Comparison of ENCODE assay signal across 23 cellular contexts in genomic region chr5:107563957-107564544, GRCh38.
A peak's percentile ranks its signal among the peaks of the same experiment; 100 is the strongest.
DNase-seq lines count a peak whose midpoint lies in the region; ATAC-seq lines count a peak whose summit lies in the region.
"Had no signal": no experiment of that assay in that cellular context is flagged by ENCODE, and none has a peak within 500 bp of the region (broad histone marks: within the 10 kb centered on the region; RNA-seq: fewer than 3 reads in every experiment).

No MANE protein-coding gene starts in this region.

- no peak overlapping the region for H3K4me2 ChIP-seq in trophoblast cell (ENCODE audit: low read length)
- H3K4me2 ChIP-seq: BLaER1, hepatocyte had no signal

- no peak overlapping the region for H2AK5ac ChIP-seq in trophoblast cell (ENCODE audit: low read length)

- peaks cover 3% of the 10 kb centered on the region for H3K79me1 ChIP-seq in trophoblast cell (ENCODE audit: low read length)

- no peak overlapping the region for H3K27ac ChIP-seq in trophoblast cell (ENCODE audit: low read depth, low read length)
- H3K27ac ChIP-seq: BLaER1, foreskin keratinocyte, hepatocyte, left ventricle myocardium inferior, right lobe of liver, SJSA1 had no signal

- no peak overlapping the region for H3K9ac ChIP-seq in trophoblast cell (ENCODE audit: low read length)
- H3K9ac ChIP-seq: BLaER1 had no signal

- H2BK12ac ChIP-seq in trophoblast cell (ENCODE audit: low read length): no peak overlapping the region

- H3K4me1 ChIP-seq in trophoblast cell (ENCODE audit: control insufficient read depth in 1 of 2, insufficient read depth in 2 of 2, low read length in 2 of 2): peaks cover 5% of the 10 kb centered on the region in 2 experiments
- H3K4me1 ChIP-seq: right lobe of liver had no signal

- H3K9me3 ChIP-seq in trophoblast cell (ENCODE audit: insufficient read depth, low read depth, low read length): no peaks in the 10 kb centered on the region
- H3K9me3 ChIP-seq: BLaER1, left ventricle myocardium inferior, MG63, right lobe of liver, SJSA1 had no signal

- no peaks in the 10 kb centered on the region for H3K36me3 ChIP-seq in trophoblast cell (ENCODE audit: control insufficient read depth in 1 of 2, insufficient read depth in 2 of 2, low read length in 2 of 2)
- H3K36me3 ChIP-seq: BLaER1, left ventricle myocardium inferior, MG63, right lobe of liver, SJSA1 had no signal

- H2BK5ac ChIP-seq in trophoblast cell (ENCODE audit: low read depth, low read length, poor library complexity): no peak overlapping the region

- H4K8ac ChIP-seq in trophoblast cell (ENCODE audit: low read depth, low read length): no peak overlapping the region

- no peaks in the 10 kb centered on the region for H3K27me3 ChIP-seq in trophoblast cell (ENCODE audit: insufficient read depth, low read length)
- H3K27me3 ChIP-seq: BLaER1, foreskin keratinocyte, hepatocyte, MG63, right lobe of liver, SJSA1 had no signal

- no peak overlapping the region for H3K4ac ChIP-seq in trophoblast cell (ENCODE audit: low read depth, low read length)

- in situ Hi-C loops in KBM-7 (cut with MboI; ENCODE audit: low pct_unique_long_range_greater_than_20kb, low sequenced_read_pairs): no loop called here

- no peak overlapping the region for H2BK120ac ChIP-seq in trophoblast cell (ENCODE audit: insufficient read depth, low read length, poor library complexity)

- H3K4me3 ChIP-seq in trophoblast cell (ENCODE audit: low read depth, low read length): no peak overlapping the region
- H3K4me3 ChIP-seq: BLaER1, hepatocyte, left ventricle myocardium inferior, right lobe of liver, SJSA1 had no signal

- WGBS in trophoblast cell (ENCODE audit: extremely low coverage, insufficient coverage, insufficient read length): no CpG with 5 or more reads among the region's 3 CpGs

- ATAC-seq in HG03442 (IDR thresholded peaks at IDR 0.05; ENCODE audit: unreplicated experiment): no peak
- ATAC-seq: activated CD8-positive, alpha-beta T cell treated with anti-CD3 and anti-CD28 coated beads for 36 hours; foreskin keratinocyte; PC-3; right lobe of liver had no signal

- H3K79me2 ChIP-seq in trophoblast cell (ENCODE audit: control insufficient read depth, insufficient read depth, low read length, poor library complexity): peaks cover 1% of the 10 kb centered on the region

- H3K14ac ChIP-seq in trophoblast cell (ENCODE audit: low read length): no peak overlapping the region

- no peak overlapping the region for H2AFZ ChIP-seq in trophoblast cell (ENCODE audit: insufficient read depth, low read length, poor library complexity)
- H2AFZ ChIP-seq: hepatocyte had no signal

- no peak overlapping the region for H4K91ac ChIP-seq in trophoblast cell (ENCODE audit: low read depth, low read length)

- no peak overlapping the region for H3K18ac ChIP-seq in trophoblast cell (ENCODE audit: low read length)

- no peak overlapping the region for H3K23ac ChIP-seq in trophoblast cell (ENCODE audit: low read length)

- DNase-seq in COLO668 (lab: John Stamatoyannopoulos, UW; ENCODE audit: unreplicated experiment) (peak; percentile 6), LHCN-M2 (ENCODE audit: low read depth) (peak; percentile 74), SHP77 treated with DMSO at 0.1 percent for 48 hours (lab: John Stamatoyannopoulos, UW) (peak; percentile 37), left kidney (ENCODE audit: low read depth, low spot score) (peak; percentile 60), NCI-H510A (lab: John Stamatoyannopoulos, UW) (no peak), KBM-7 (no peak), trophoblast cell (no peak)
- DNase-seq: ACHN; activated CD4-positive, alpha-beta T cell treated with anti-CD3 and anti-CD28 coated beads for 1 hour; activated CD8-positive, alpha-beta T cell treated with anti-CD3 and anti-CD28 coated beads for 36 hours; activated effector memory CD4-positive, alpha-beta T cell treated with Interleukin-2 at 50 U/mL for 16 hours; effector CD8-positive, alpha-beta T cell; foreskin keratinocyte; left ventricle myocardium inferior; MG63; NCI-H1436 treated with DMSO at 0.1 percent for 48 hours; NCI-H2171 treated with DMSO at 0.1 percent for 48 hours; PC-3; right lobe of liver had no signal

- no peak overlapping the region for H4K12ac ChIP-seq in trophoblast cell (ENCODE audit: low read depth, low read length)

Comparison
In these comparisons a context has a peak if more than half of its experiments do, and no peak if none do; other contexts are left out.
1. DNase-seq: peak in COLO668 (single experiment), LHCN-M2 (single experiment), SHP77 treated with DMSO at 0.1 percent for 48 hours (single experiment) and left kidney (single experiment); none in NCI-H510A (single experiment), KBM-7 (single experiment) and trophoblast cell (0 of 2).